10 cellular contexts compared by ENCODE assay signal in genomic region chr5:143592648-143593047, GRCh38.
DNase-seq lines count a peak whose midpoint lies in the region; ATAC-seq and TF ChIP-seq lines count a peak whose summit lies in the region.
"Had no signal": no experiment of that assay in that cellular context is flagged by ENCODE, and none has a peak within 500 bp of the region (broad histone marks: within the 10 kb centered on the region; RNA-seq: fewer than 3 reads in every experiment).

No MANE protein-coding gene starts in this region.

- no peaks in the 10 kb centered on the region for H3K79me2 ChIP-seq in KMS-11 (ENCODE audit: insufficient read depth, low read depth)

- no peak overlapping the region for H3K27ac ChIP-seq in KMS-11
- H3K27ac ChIP-seq in esophagus muscularis mucosa (replicated peaks in 1 of 4), result no peak overlapping the region
- H3K27ac ChIP-seq: dorsolateral prefrontal cortex, right lobe of liver had no signal

- no peaks in the 10 kb centered on the region for H3K36me3 ChIP-seq in KMS-11 (ENCODE audit: insufficient read depth)
- H3K36me3 ChIP-seq in esophagus muscularis mucosa, result no peaks in the 10 kb centered on the region
- H3K36me3 ChIP-seq: right lobe of liver had no signal

- H3K4me2 ChIP-seq in KMS-11, result peak overlapping the region; percentile 27; the same call in 1 of the 2 replicates

- ATAC-seq in GM18502 (IDR thresholded peaks at IDR 0.05; ENCODE audit: poor library complexity, unreplicated experiment) (peak; percentile 82), GM21526 (IDR thresholded peaks at IDR 0.05; ENCODE audit: low FRiP score, unreplicated experiment) (peak; percentile 88)

- H3K4me1 ChIP-seq in KMS-11 (ENCODE audit: low read depth, poor library complexity, severe bottlenecking) (peaks cover 19% of the 10 kb centered on the region), esophagus muscularis mucosa (peaks cover 0 to 4% (median 0%) of the 10 kb centered on the region in 4 donors)

- TF ChIP-seq CTCF in KMS-11 (conservative IDR thresholded peaks at IDR 0.05; ENCODE audit: low read depth, low read length), result no peak
- no peak for TF ChIP-seq CTCF in esophagus muscularis mucosa (IDR thresholded peaks at IDR 0.05)

- H3K9ac ChIP-seq in KMS-11, result no peak overlapping the region

- DNase-seq in foreskin melanocyte (peak; percentile 38), iPS-NIHi7 (ENCODE audit: extremely low spot score) (no peak), esophagus muscularis mucosa (ENCODE audit: extremely low spot score) (no peak), globus pallidus (ENCODE audit: low spot score) (no peak)
- no peak for DNase-seq in stimulated activated CD4-positive, alpha-beta T cell treated with anti-CD3 and anti-CD28 coated beads, Interleukin-2, amount 100 ng/mL, for 24 hours
- DNase-seq: right lobe of liver had no signal

- H4K20me1 ChIP-seq in KMS-11 (ENCODE audit: insufficient read depth), result no peaks in the 10 kb centered on the region

- H3K27me3 ChIP-seq in KMS-11 (ENCODE audit: insufficient read depth, low read depth) (no peaks in the 10 kb centered on the region), esophagus muscularis mucosa (no peaks in the 10 kb centered on the region)
- H3K27me3 ChIP-seq: dorsolateral prefrontal cortex, right lobe of liver had no signal

- TF ChIP-seq EP300 in esophagus muscularis mucosa (IDR thresholded peaks at IDR 0.05), result no peak

- 59% methylated on average over 4 of the region's 4 CpGs for WGBS in esophagus muscularis mucosa

- TF ChIP-seq POLR2A in esophagus muscularis mucosa (IDR thresholded peaks at IDR 0.05; ENCODE audit: low read depth), result no peak

- no peaks in the 10 kb centered on the region for H3K9me3 ChIP-seq in esophagus muscularis mucosa
- H3K9me3 ChIP-seq: right lobe of liver had no signal

- intact Hi-C loops in esophagus muscularis mucosa (cut with DNase I), result no loop called here

- peak overlapping the region; percentile 69; the same call in 1 of the 2 replicates for H2AFZ ChIP-seq in KMS-11 (ENCODE audit: low read depth)

- H3K4me3 ChIP-seq in KMS-11 (IDR thresholded peaks at IDR 0.05; ENCODE audit: insufficient read depth, low read depth, low read length) (no peak overlapping the region), esophagus muscularis mucosa (no peak overlapping the region)
- H3K4me3 ChIP-seq: dorsolateral prefrontal cortex, right lobe of liver had no signal
